ENCODE assay signal across 7 cellular contexts in genomic region chr14:93939304-93940229, GRCh38. TPM values are rescaled to one million over a fixed set of nuclear protein-coding genes. Genes with fewer than 3 reads are reported as not detected.
DNase-seq lines count a peak whose midpoint lies in the region; ATAC-seq lines count a peak whose summit lies in the region.

No MANE protein-coding gene starts in this region.

- H3K14ac ChIP-seq in mesenchymal stem cell (ENCODE audit: low read length in 2 of 2): peak overlapping the region in 1 of 2 experiments; percentile 13

- peaks cover 24 to 52% of the 10 kb centered on the region in 2 experiments for H3K27me3 ChIP-seq in mesenchymal stem cell (ENCODE audit: control insufficient read depth in 1 of 2, insufficient read depth in 1 of 2, low read length in 2 of 2)

- no peak overlapping the region for H2BK5ac ChIP-seq in mesenchymal stem cell (ENCODE audit: low read depth, low read length, poor library complexity, severe bottlenecking)

- peak overlapping the region; percentile 49 for H3K4me3 Mint-ChIP-seq in activated CD8-positive, alpha-beta T cell treated with anti-CD3 and anti-CD28 coated beads, Interleukin-2, amount 10 ng/mL, durations not matched to agents 7 days and 5 days
- peak overlapping the region; percentile 31 to 62 for H3K4me3 Mint-ChIP-seq in effector memory CD8-positive, alpha-beta T cell

- H3K18ac ChIP-seq in mesenchymal stem cell (ENCODE audit: low read depth in 1 of 2, low read length in 2 of 2): no peak overlapping the region

- CTCF ChIA-PET in activated CD8-positive, alpha-beta T cell treated with anti-CD3 and anti-CD28 coated beads, Interleukin-2, amount 10 ng/mL, durations not matched to agents 7 days and 5 days (lab: Charles Lee): interaction anchor here (0.6 to 10.9 kb wide), 55 partner anchors 15 to 827 kb away, joined by 3 to 376 read pairs (median 6); partner anchors contain the start of genes ASB2, CCDC197, DDX24 and IFI27L1

- POLR2A ChIA-PET in activated CD8-positive, alpha-beta T cell treated with anti-CD3 and anti-CD28 coated beads, Interleukin-2, amount 10 ng/mL, durations not matched to agents 7 days and 5 days (lab: Charles Lee): interaction anchor here (0.8 to 2.8 kb wide), 18 partner anchors 15 to 141 kb away, joined by 3 to 29 read pairs (median 4); partner anchors contain the start of genes ASB2, CCDC197, DDX24 and IFI27L1

- peak; percentile 44 for DNase-seq in NCI-H226
- DNase-seq in activated CD8-positive, alpha-beta T cell treated with anti-CD3 and anti-CD28 coated beads, Interleukin-2, amount 10 ng/mL, durations not matched to agents 7 days and 5 days: peak; percentile 93
- DNase-seq in effector memory CD8-positive, alpha-beta T cell: peak; percentile 92 to 94 (median 94)
- DNase-seq in mesenchymal stem cell: peak; percentile 57
- DNase-seq in stimulated activated CD8-positive, alpha-beta memory T cell treated with anti-CD3 and anti-CD28 coated beads, Interleukin-15, amount 100 ng/mL, for 48 hours (ENCODE audit: low read depth in 2 of 2): peak; percentile 84 to 86

- H3K4me1 ChIP-seq in mesenchymal stem cell (ENCODE audit: control insufficient read depth, insufficient read depth, low read depth, low read length): peaks cover 38% of the 10 kb centered on the region

- no peak overlapping the region for H2BK12ac ChIP-seq in mesenchymal stem cell (ENCODE audit: low read length in 2 of 2)

- peak overlapping the region in 1 of 2 experiments; percentile 66 for H3K23ac ChIP-seq in mesenchymal stem cell (ENCODE audit: low read length in 2 of 2)

- peak overlapping the region; percentile 72 for H2AK5ac ChIP-seq in mesenchymal stem cell (ENCODE audit: low read length, severe bottlenecking)

- no peaks in the 10 kb centered on the region for H3K9me3 Mint-ChIP-seq in activated CD8-positive, alpha-beta T cell treated with anti-CD3 and anti-CD28 coated beads, Interleukin-2, amount 10 ng/mL, durations not matched to agents 7 days and 5 days (ENCODE audit: insufficient read depth)
- no peaks in the 10 kb centered on the region for H3K9me3 Mint-ChIP-seq in effector memory CD8-positive, alpha-beta T cell

- no peaks in the 10 kb centered on the region for H3K27me3 Mint-ChIP-seq in activated CD8-positive, alpha-beta T cell treated with anti-CD3 and anti-CD28 coated beads, Interleukin-2, amount 10 ng/mL, durations not matched to agents 7 days and 5 days (ENCODE audit: low read depth)
- no peaks in the 10 kb centered on the region for H3K27me3 Mint-ChIP-seq in effector memory CD8-positive, alpha-beta T cell

- H3K4me1 Mint-ChIP-seq in activated CD8-positive, alpha-beta T cell treated with anti-CD3 and anti-CD28 coated beads, Interleukin-2, amount 10 ng/mL, durations not matched to agents 7 days and 5 days (ENCODE audit: low read depth): peaks cover 21% of the 10 kb centered on the region
- H3K4me1 Mint-ChIP-seq in effector memory CD8-positive, alpha-beta T cell (ENCODE audit: low read depth in 2 of 2): peaks cover 4% of the 10 kb centered on the region in 2 donors

- WGBS in mesenchymal stem cell: 15% methylated on average over 45 of the region's 84 CpGs

- peaks cover 0 to 3% of the 10 kb centered on the region in 2 experiments for H3K36me3 ChIP-seq in mesenchymal stem cell (ENCODE audit: control insufficient read depth in 1 of 2, insufficient read depth in 2 of 2, low read depth in 1 of 2, low read length in 2 of 2)

- H4K8ac ChIP-seq in mesenchymal stem cell (ENCODE audit: low read length): peak overlapping the region; percentile 19

- no peaks in the 10 kb centered on the region for H3K79me1 ChIP-seq in mesenchymal stem cell (replicated peaks; ENCODE audit: low read length, poor library complexity, severe bottlenecking)

- H3K9me3 ChIP-seq in mesenchymal stem cell (ENCODE audit: control insufficient read depth, low read length): no peaks in the 10 kb centered on the region

- peak overlapping the region; percentile 68 for H3K27ac Mint-ChIP-seq in activated CD8-positive, alpha-beta T cell treated with anti-CD3 and anti-CD28 coated beads, Interleukin-2, amount 10 ng/mL, durations not matched to agents 7 days and 5 days
- peak overlapping the region in 1 of 2 donors; percentile 0 for H3K27ac Mint-ChIP-seq in effector memory CD8-positive, alpha-beta T cell

- no peak overlapping the region for H3K9ac ChIP-seq in mesenchymal stem cell (ENCODE audit: low read length)

- H3K4me3 ChIP-seq in mesenchymal stem cell (ENCODE audit: insufficient read depth in 1 of 2, low read depth in 1 of 2, low read length in 2 of 2): peak overlapping the region; percentile 48 to 51

- H3K27ac ChIP-seq in mesenchymal stem cell (ENCODE audit: low read length, poor library complexity, severe bottlenecking): no peak overlapping the region

- H2BK120ac ChIP-seq in mesenchymal stem cell (ENCODE audit: low read depth, low read length): no peak overlapping the region

- no peak overlapping the region for H2BK15ac ChIP-seq in mesenchymal stem cell (ENCODE audit: low read depth, poor library complexity, severe bottlenecking)

- peak overlapping the region; percentile 77 for H3K4me2 ChIP-seq in mesenchymal stem cell (ENCODE audit: low read length, poor library complexity, severe bottlenecking)

- H4K91ac ChIP-seq in mesenchymal stem cell (ENCODE audit: low read length): no peak overlapping the region

- peak overlapping the region; percentile 60 for H2AFZ ChIP-seq in mesenchymal stem cell (ENCODE audit: low read depth, low read length)

- no peak overlapping the region for H3K4ac ChIP-seq in mesenchymal stem cell (ENCODE audit: low read depth in 1 of 2, low read length in 2 of 2)

- ATAC-seq in GM18502 (IDR thresholded peaks at IDR 0.05; ENCODE audit: poor library complexity, unreplicated experiment) (peak; percentile 93), HG02678 (IDR thresholded peaks at IDR 0.05; ENCODE audit: unreplicated experiment) (peak; percentile 89)
- peak; percentile 98 for ATAC-seq in activated CD8-positive, alpha-beta T cell treated with anti-CD3 and anti-CD28 coated beads, Interleukin-2, amount 10 ng/mL, durations not matched to agents 7 days and 5 days
- peak; percentile 96 for ATAC-seq in effector memory CD8-positive, alpha-beta T cell (replicated peaks)

- H3K36me3 Mint-ChIP-seq in activated CD8-positive, alpha-beta T cell treated with anti-CD3 and anti-CD28 coated beads, Interleukin-2, amount 10 ng/mL, durations not matched to agents 7 days and 5 days (ENCODE audit: low read depth): peaks cover 21% of the 10 kb centered on the region
- H3K36me3 Mint-ChIP-seq in effector memory CD8-positive, alpha-beta T cell (ENCODE audit: insufficient read depth): peaks cover 10% of the 10 kb centered on the region

RNA-seq across cellular contexts. Expression of gene FAM181A, which starts 12.4 kb away (rescaled TPM):
- total RNA-seq in activated CD8-positive, alpha-beta T cell treated with anti-CD3 and anti-CD28 coated beads, Interleukin-2, amount 10 ng/mL, durations not matched to agents 7 days and 5 days: not detected
- not detected for polyA plus RNA-seq in mesenchymal stem cell (2013, experiment 1 of 2)
- polyA plus RNA-seq in mesenchymal stem cell (2013, experiment 2 of 2): not detected

RNA-seq across cellular contexts. Expression of gene ASB2, which starts 36.8 kb away (rescaled TPM):
- total RNA-seq in activated CD8-positive, alpha-beta T cell treated with anti-CD3 and anti-CD28 coated beads, Interleukin-2, amount 10 ng/mL, durations not matched to agents 7 days and 5 days: 10 to 100 TPM; 15.8 to 17.0 TPM
- not detected for polyA plus RNA-seq in mesenchymal stem cell (2013, experiment 1 of 2)
- not detected for polyA plus RNA-seq in mesenchymal stem cell (2013, experiment 2 of 2)

RNA-seq across cellular contexts. Expression of gene CCDC197, which starts 57.5 kb away (rescaled TPM):
- not detected for total RNA-seq in activated CD8-positive, alpha-beta T cell treated with anti-CD3 and anti-CD28 coated beads, Interleukin-2, amount 10 ng/mL, durations not matched to agents 7 days and 5 days
- polyA plus RNA-seq in mesenchymal stem cell (2013, experiment 1 of 2): not detected
- polyA plus RNA-seq in mesenchymal stem cell (2013, experiment 2 of 2): not detected

Comparison
In these comparisons a context has a peak if more than half of its experiments do, and no peak if none do; other contexts are left out.
1. DNase-seq: peak in every context shown above with its lines; median percentile 94 in effector memory CD8-positive, alpha-beta T cell; 93 in activated CD8-positive, alpha-beta T cell treated with anti-CD3 and anti-CD28 coated beads, Interleukin-2, amount 10 ng/mL, durations not matched to agents 7 days and 5 days; 85 in stimulated activated CD8-positive, alpha-beta memory T cell treated with anti-CD3 and anti-CD28 coated beads, Interleukin-15, amount 100 ng/mL, for 48 hours; 57 in mesenchymal stem cell; 44 in NCI-H226.